1 cellular context compared by ENCODE assay signal in genomic region chr10:130128922-130129321, GRCh38.
TF ChIP-seq lines count a peak whose summit lies in the region.

No MANE protein-coding gene starts in this region.

TF ChIP-seq in HEK293, 187 proteins besides CTCF, POLR2A, EP300 and RAD21:
- TF ChIP-seq PATZ1 (tag by site-specific recombination; IDR thresholded peaks at IDR 0.05) (no peak), REST (tag by site-specific recombination; IDR thresholded peaks at IDR 0.05) (0 out of 2 replicates have a peak, but pooled peaks have one; percentile 30)
TF ChIP-seq in HEK293: peak in this region for 1.
